ENCODE assay signal across 8 cellular contexts in genomic region chr17:76585048-76585648, GRCh38. TPM values are rescaled to one million over a fixed set of nuclear protein-coding genes. Genes with fewer than 3 reads are reported as not detected.
DNase-seq lines count a peak whose midpoint lies in the region; ATAC-seq and TF ChIP-seq lines count a peak whose summit lies in the region.

No MANE protein-coding gene starts in this region.

- DNase-seq in NCI-H345 (lab: John Stamatoyannopoulos, UW) (peak; percentile 47), NCI-H345 treated with DMSO at 0.1 percent for 48 hours (lab: John Stamatoyannopoulos, UW; ENCODE audit: unreplicated experiment) (no peak), right atrium auricular region (ENCODE audit: low spot score) (no peak), gastrocnemius medialis (no peak)
- DNase-seq in activated T-helper 1 cell treated with anti-CD3 and anti-CD28 coated beads, Interleukin-12 subunit alpha, Interleukin-12 subunit beta, Interleukin-2, Interleukin-4 antibody, amounts not matched to agents 30 ng/mL and 10 ng/mL and 1 ng/mL, durations not matched to agents 14 hours and 24 hours and 36 hours (ENCODE audit: low spot score), result no peak

- no peak overlapping the region for H3K27ac Mint-ChIP-seq in activated T-helper 1 cell treated with anti-CD3 and anti-CD28 coated beads, Interleukin-12 subunit alpha, Interleukin-12 subunit beta, Interleukin-2, Interleukin-4 antibody, amounts not matched to agents 30 ng/mL and 10 ng/mL and 1 ng/mL, durations not matched to agents 14 hours and 24 hours and 36 hours

- intact Hi-C loops in activated T-helper 1 cell treated with anti-CD3 and anti-CD28 coated beads, Interleukin-12 subunit alpha, Interleukin-12 subunit beta, Interleukin-2, Interleukin-4 antibody, amounts not matched to agents 30 ng/mL and 10 ng/mL and 1 ng/mL, durations not matched to agents 14 hours and 24 hours and 36 hours (cut with micrococcal nuclease), result loop anchor here (2.0 kb wide), 1 partner anchor 62 kb away; no protein-coding TSS in a partner anchor
- intact Hi-C loops in gastrocnemius medialis (cut with DNase I; ENCODE audit: low total_unique reads), result loop anchor here (1.0 kb wide), 1 partner anchor 28 kb away; no protein-coding TSS in a partner anchor

- H3K9me3 Mint-ChIP-seq in activated T-helper 1 cell treated with anti-CD3 and anti-CD28 coated beads, Interleukin-12 subunit alpha, Interleukin-12 subunit beta, Interleukin-2, Interleukin-4 antibody, amounts not matched to agents 30 ng/mL and 10 ng/mL and 1 ng/mL, durations not matched to agents 14 hours and 24 hours and 36 hours, result no peaks in the 10 kb centered on the region

- TF ChIP-seq CTCF in right atrium auricular region (IDR thresholded peaks at IDR 0.05), result no peak
- no peak for TF ChIP-seq CTCF in gastrocnemius medialis (IDR thresholded peaks at IDR 0.05 in 4 of 5, conservative IDR thresholded peaks at IDR 0.05 in 1 of 5)

- peaks cover 0 to 16% of the 10 kb centered on the region in 2 donors for H3K4me1 ChIP-seq in right atrium auricular region
- peaks cover 15 to 22% of the 10 kb centered on the region in 2 donors for H3K4me1 ChIP-seq in gastrocnemius medialis

- H3K27me3 ChIP-seq in right atrium auricular region (no peaks in the 10 kb centered on the region), gastrocnemius medialis (peaks cover 0 to 3% (median 0%) of the 10 kb centered on the region in 3 donors)

- H3K36me3 ChIP-seq in right atrium auricular region (no peaks in the 10 kb centered on the region), gastrocnemius medialis (no peaks in the 10 kb centered on the region)

- peak; percentile 34 to 39 for ATAC-seq in gastrocnemius medialis
- no peak for ATAC-seq in HG03045 (IDR thresholded peaks at IDR 0.05; ENCODE audit: unreplicated experiment)
- no peak for ATAC-seq in HG02571 (IDR thresholded peaks at IDR 0.05; ENCODE audit: unreplicated experiment)
- ATAC-seq in GM21737 (IDR thresholded peaks at IDR 0.05; ENCODE audit: unreplicated experiment), result no peak

- H3K36me3 Mint-ChIP-seq in activated T-helper 1 cell treated with anti-CD3 and anti-CD28 coated beads, Interleukin-12 subunit alpha, Interleukin-12 subunit beta, Interleukin-2, Interleukin-4 antibody, amounts not matched to agents 30 ng/mL and 10 ng/mL and 1 ng/mL, durations not matched to agents 14 hours and 24 hours and 36 hours (ENCODE audit: low read depth), result no peaks in the 10 kb centered on the region

- peak overlapping the region; percentile 62 for H3K27ac ChIP-seq in right atrium auricular region
- peak overlapping the region; percentile 61 to 84 (median 72) for H3K27ac ChIP-seq in gastrocnemius medialis

- in situ Hi-C loops in gastrocnemius medialis (cut with MboI; ENCODE audit: low sequenced_read_pairs in 4 of 4), result loop anchor here in 1 of 4 donors (10.0 kb wide), 1 partner anchor 60 kb away; no protein-coding TSS in a partner anchor

- TF ChIP-seq POLR2A in gastrocnemius medialis (IDR thresholded peaks at IDR 0.05), result no peak

- peaks cover 79% of the 10 kb centered on the region for H3K27me3 Mint-ChIP-seq in activated T-helper 1 cell treated with anti-CD3 and anti-CD28 coated beads, Interleukin-12 subunit alpha, Interleukin-12 subunit beta, Interleukin-2, Interleukin-4 antibody, amounts not matched to agents 30 ng/mL and 10 ng/mL and 1 ng/mL, durations not matched to agents 14 hours and 24 hours and 36 hours (ENCODE audit: insufficient read depth)

- H3K9me3 ChIP-seq in right atrium auricular region (no peaks in the 10 kb centered on the region), gastrocnemius medialis (no peaks in the 10 kb centered on the region)

- peaks cover 5% of the 10 kb centered on the region for H3K4me1 Mint-ChIP-seq in activated T-helper 1 cell treated with anti-CD3 and anti-CD28 coated beads, Interleukin-12 subunit alpha, Interleukin-12 subunit beta, Interleukin-2, Interleukin-4 antibody, amounts not matched to agents 30 ng/mL and 10 ng/mL and 1 ng/mL, durations not matched to agents 14 hours and 24 hours and 36 hours (ENCODE audit: low read depth)

- H3K4me3 ChIP-seq in right atrium auricular region (peak overlapping the region; percentile 50 to 69), gastrocnemius medialis (peak overlapping the region; percentile 64 to 87 (median 78))

- H3K4me3 Mint-ChIP-seq in activated T-helper 1 cell treated with anti-CD3 and anti-CD28 coated beads, Interleukin-12 subunit alpha, Interleukin-12 subunit beta, Interleukin-2, Interleukin-4 antibody, amounts not matched to agents 30 ng/mL and 10 ng/mL and 1 ng/mL, durations not matched to agents 14 hours and 24 hours and 36 hours, result peak overlapping the region; percentile 63

RNA-seq across cellular contexts. Expression of gene ST6GALNAC2, which starts 0.5 kb away (rescaled TPM):
- total RNA-seq in activated T-helper 1 cell treated with anti-CD3 and anti-CD28 coated beads, Interleukin-12 subunit alpha, Interleukin-12 subunit beta, Interleukin-2, Interleukin-4 antibody, amounts not matched to agents 30 ng/mL and 10 ng/mL and 1 ng/mL, durations not matched to agents 14 hours and 24 hours and 36 hours, result not detected in 2 replicates
- total RNA-seq in right atrium auricular region (1 to 10 TPM; 4.5 to 6.4 TPM), gastrocnemius medialis (10 to 100 TPM; 13.6 to 31.1 (median 27.4) TPM)

RNA-seq across cellular contexts. Expression of gene PRCD, which starts 45.3 kb away (rescaled TPM):
- total RNA-seq in activated T-helper 1 cell treated with anti-CD3 and anti-CD28 coated beads, Interleukin-12 subunit alpha, Interleukin-12 subunit beta, Interleukin-2, Interleukin-4 antibody, amounts not matched to agents 30 ng/mL and 10 ng/mL and 1 ng/mL, durations not matched to agents 14 hours and 24 hours and 36 hours, result not detected in 2 replicates
- total RNA-seq in right atrium auricular region, result 1 to 10 TPM; 2.1 to 3.5 TPM
- 1 to 10 TPM in 2 of 4 donors, under 1 TPM in 1, not detected in 1; 0.33 to 3.7 (median 1.1) TPM for total RNA-seq in gastrocnemius medialis

RNA-seq across cellular contexts. Expression of gene CYGB, which starts 47.6 kb away (rescaled TPM):
- not detected in 2 replicates for total RNA-seq in activated T-helper 1 cell treated with anti-CD3 and anti-CD28 coated beads, Interleukin-12 subunit alpha, Interleukin-12 subunit beta, Interleukin-2, Interleukin-4 antibody, amounts not matched to agents 30 ng/mL and 10 ng/mL and 1 ng/mL, durations not matched to agents 14 hours and 24 hours and 36 hours
- total RNA-seq in right atrium auricular region (10 to 100 TPM; 23.0 to 48.7 TPM), gastrocnemius medialis (10 to 100 TPM in 2 of 4 donors, 1 to 10 TPM in 2; 8.1 to 19.7 (median 10.6) TPM)

RNA-seq across cellular contexts. Expression of gene ST6GALNAC1, which starts 58.4 kb away (rescaled TPM):
- total RNA-seq in activated T-helper 1 cell treated with anti-CD3 and anti-CD28 coated beads, Interleukin-12 subunit alpha, Interleukin-12 subunit beta, Interleukin-2, Interleukin-4 antibody, amounts not matched to agents 30 ng/mL and 10 ng/mL and 1 ng/mL, durations not matched to agents 14 hours and 24 hours and 36 hours, result 0.78 and 0.83 TPM in 2 replicates
- total RNA-seq in right atrium auricular region (1 to 10 TPM; 2.4 to 7.1 TPM), gastrocnemius medialis (1 to 10 TPM; 1.5 to 4.3 (median 2.0) TPM)

Comparison
In these comparisons a context has a peak if more than half of its experiments do, and no peak if none do; other contexts are left out.
1. ATAC-seq: peak in gastrocnemius medialis (2 of 2); none in HG03045 (single experiment), HG02571 (single experiment) and GM21737 (single experiment).